Comparison of ENCODE assay signal across 29 cellular contexts in the genomic region with DNA sequence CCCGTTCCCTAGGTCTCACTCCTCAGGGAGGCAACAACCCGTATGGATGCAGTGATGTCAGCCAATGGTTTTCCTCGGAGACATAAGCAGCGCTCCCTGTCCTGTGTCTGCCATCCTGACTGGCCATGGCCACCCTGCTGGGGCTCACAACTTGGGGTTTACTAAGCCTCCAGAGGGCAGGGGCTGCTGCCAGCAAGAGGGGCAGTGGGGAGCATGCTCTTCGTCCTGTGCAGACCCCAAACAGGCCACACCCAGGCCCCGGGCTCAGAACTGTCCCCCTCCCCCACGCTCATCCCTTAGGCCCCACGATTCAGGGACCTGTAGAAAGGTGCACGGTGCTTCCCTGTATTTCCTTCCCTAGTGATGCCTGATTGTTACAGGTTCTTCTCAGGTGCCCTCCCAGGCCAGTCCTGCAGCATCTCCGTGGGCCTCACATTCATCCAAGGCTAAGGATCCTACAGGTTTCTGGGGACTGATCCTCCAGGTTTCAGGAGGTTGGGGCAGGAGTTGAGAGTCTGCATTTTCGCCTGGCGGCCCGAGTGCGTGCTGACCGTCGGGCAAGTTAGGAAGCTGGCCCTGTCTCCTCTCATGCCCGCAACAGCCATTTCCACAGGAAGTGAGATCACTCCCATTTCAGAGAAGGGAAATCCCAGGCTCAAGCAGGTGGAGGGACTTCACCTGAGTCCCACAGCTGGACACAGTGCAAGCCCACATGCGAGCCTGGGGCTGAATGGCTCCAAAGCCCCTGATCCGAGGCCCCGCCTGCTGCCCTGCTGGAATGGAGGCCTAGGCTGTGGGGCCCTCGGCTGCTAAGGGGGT.
"Had no signal": no experiment of that assay in that cellular context is flagged by ENCODE, and none has a peak within 500 bp of the region (broad histone marks: within the 10 kb centered on the region; RNA-seq: fewer than 3 reads in every experiment).

No MANE protein-coding gene starts in this region.

- DNase-seq: activated CD4-positive, alpha-beta T cell treated with anti-CD3 and anti-CD28 coated beads for 48 hours; activated CD4-positive, alpha-beta T cell treated with anti-CD3 and anti-CD28 coated beads, Interleukin-2, amount 50 U/mL, for 48 hours; activated CD8-positive, alpha-beta memory T cell treated with anti-CD3 and anti-CD28 coated beads for 24 hours; activated effector memory CD4-positive, alpha-beta T cell treated with Interleukin-2 at 50 U/mL for 16 hours; activated naive CD4-positive, alpha-beta T cell treated with anti-CD3 and anti-CD28 coated beads for 36 hours; activated naive CD8-positive, alpha-beta T cell treated with anti-CD3 and anti-CD28 coated beads for 36 hours; adrenal gland; aorta; body of pancreas; effector CD8-positive, alpha-beta T cell; esophagus squamous epithelium; foreskin melanocyte; heart right ventricle; left ventricle myocardium inferior; mesendoderm; mucosa of descending colon; ovary; right cardiac atrium; stimulated activated CD4-positive, alpha-beta T cell treated with anti-CD3 and anti-CD28 coated beads, Interleukin-4, amount 100 ng/mL, for 1 hour; T1000; WERI-Rb-1 had no signal

- H3K9me3 ChIP-seq: adrenal gland, body of pancreas, esophagus squamous epithelium, heart right ventricle, left ventricle myocardium inferior, mucosa of descending colon, neutrophil, ovary, uterus had no signal

- H3K27me3 Mint-ChIP-seq: activated naive CD8-positive, alpha-beta T cell treated with anti-CD3 and anti-CD28 coated beads for 36 hours; type B pancreatic cell had no signal

- H3K27ac ChIP-seq: adrenal gland, body of pancreas, epithelial cell of prostate, esophagus squamous epithelium, heart right ventricle, left ventricle myocardium inferior, neutrophil, ovary, uterus, WERI-Rb-1 had no signal

- H3K36me3 Mint-ChIP-seq: activated naive CD8-positive, alpha-beta T cell treated with anti-CD3 and anti-CD28 coated beads for 36 hours had no signal

- H3K27me3 ChIP-seq: adrenal gland, body of pancreas, heart right ventricle, neutrophil, ovary, uterus had no signal

- H3K4me3 Mint-ChIP-seq: activated naive CD4-positive, alpha-beta T cell treated with anti-CD3 and anti-CD28 coated beads for 36 hours; activated naive CD8-positive, alpha-beta T cell treated with anti-CD3 and anti-CD28 coated beads for 36 hours; nephron; stimulated activated naive CD8-positive, alpha-beta T cell treated with anti-CD3 and anti-CD28 coated beads, Interleukin-15, Interleukin-2, amounts not matched to agents 100 ng/mL and 50 ng/mL, for 24 hours; type B pancreatic cell had no signal

- H3K27ac Mint-ChIP-seq: activated naive CD4-positive, alpha-beta T cell treated with anti-CD3 and anti-CD28 coated beads for 36 hours; activated naive CD8-positive, alpha-beta T cell treated with anti-CD3 and anti-CD28 coated beads for 36 hours; nephron; stimulated activated naive CD8-positive, alpha-beta T cell treated with anti-CD3 and anti-CD28 coated beads, Interleukin-15, Interleukin-2, amounts not matched to agents 100 ng/mL and 50 ng/mL, for 24 hours; type B pancreatic cell had no signal

- H3K36me3 ChIP-seq: heart right ventricle, left ventricle myocardium inferior, neutrophil, ovary, uterus had no signal

- ATAC-seq: activated CD4-positive, CD25-positive, alpha-beta regulatory T cell treated with anti-CD3 and anti-CD28 coated beads, Interleukin-2, amount 50 U/mL, for 24 hours; body of pancreas; heart right ventricle; mucosa of descending colon; right cardiac atrium had no signal

- H3K4me1 Mint-ChIP-seq: activated naive CD8-positive, alpha-beta T cell treated with anti-CD3 and anti-CD28 coated beads for 36 hours had no signal

- H3K4me3 ChIP-seq: adrenal gland, body of pancreas, esophagus squamous epithelium, heart right ventricle, left ventricle myocardium inferior, lung, mucosa of descending colon, ovary, uterus had no signal
